Comparison of ENCODE assay signal across 1 cellular context in the genomic region with DNA sequence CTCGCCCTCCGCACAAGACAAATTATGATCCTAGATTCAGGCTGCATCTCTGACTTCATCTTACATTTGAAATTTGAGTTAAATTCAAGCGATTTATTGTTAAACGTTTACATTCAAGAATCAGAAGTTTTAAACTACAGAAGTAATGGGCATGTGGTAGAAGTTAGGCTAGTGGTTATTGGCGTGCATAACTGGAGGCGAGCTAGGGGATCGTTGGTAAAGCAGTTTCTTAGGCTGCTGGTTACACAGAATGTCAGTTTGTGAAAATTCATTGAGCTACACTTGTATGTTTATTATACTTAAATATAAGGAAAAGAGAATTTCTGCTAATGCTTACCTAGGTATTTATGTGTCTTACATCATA.
A peak's percentile ranks its signal among the peaks of the same experiment; 100 is the strongest.
TF ChIP-seq lines count a peak whose summit lies in the region.

No MANE protein-coding gene starts in this region.

TF ChIP-seq in H1, 55 proteins besides CTCF, POLR2A, EP300 and RAD21:
- no peak for TF ChIP-seq BCL11A (IDR thresholded peaks at IDR 0.05; ENCODE audit: low read depth in 2 of 2, low read length in 2 of 2)
- peak; percentile 7; the same call in 1 of the 2 replicates for TF ChIP-seq CBX8 (IDR thresholded peaks at IDR 0.05; ENCODE audit: borderline replicate concordance, low read depth, low read length)
TF ChIP-seq in H1: peak in this region for 1.
